23 cellular contexts compared by ENCODE assay signal in the genomic region with DNA sequence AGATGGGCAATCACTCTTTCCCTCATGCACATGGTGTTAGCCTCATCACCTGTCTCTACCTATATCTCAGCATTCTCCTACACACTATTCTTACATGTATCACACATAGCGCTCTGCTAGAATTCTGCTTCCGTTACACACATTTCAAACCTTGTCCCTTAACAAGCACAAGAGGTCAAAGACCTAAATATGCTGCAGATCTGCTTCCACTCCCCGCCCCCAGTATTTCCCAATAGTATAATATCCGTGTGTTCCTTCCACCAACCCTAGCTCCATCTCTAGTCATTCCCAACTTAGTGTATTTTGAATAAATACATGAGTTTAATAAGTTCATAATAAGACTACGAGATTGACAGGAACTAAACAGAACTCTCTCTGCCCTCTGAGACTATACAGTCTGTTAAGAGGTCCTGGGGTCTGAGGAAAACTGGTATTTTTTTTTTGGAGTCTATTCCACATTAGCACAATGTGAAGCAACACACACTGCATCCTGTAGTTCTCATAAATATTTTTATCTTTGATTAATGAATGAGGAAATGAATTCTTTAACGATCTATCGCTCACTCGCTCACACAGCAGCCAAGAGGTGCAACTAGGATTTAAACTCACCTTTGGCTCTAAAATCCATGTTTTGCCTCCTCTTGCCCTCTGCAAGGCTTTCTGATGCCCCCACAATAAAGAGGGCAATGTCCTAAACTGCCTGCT.
DNase-seq lines count a peak whose midpoint lies in the region; ATAC-seq, FAIRE-seq and TF ChIP-seq lines count a peak whose summit lies in the region.
"Had no signal": no experiment of that assay in that cellular context is flagged by ENCODE, and none has a peak within 500 bp of the region (broad histone marks: within the 10 kb centered on the region; RNA-seq: fewer than 3 reads in every experiment).

No MANE protein-coding gene starts in this region.

- no peak overlapping the region for H2BK120ac ChIP-seq in neuronal stem cell (ENCODE audit: low read depth, low read length)

- no peak overlapping the region for H3K27ac Mint-ChIP-seq in activated naive CD4-positive, alpha-beta T cell treated with anti-CD3 and anti-CD28 coated beads, Interleukin-2, amount 50 U/mL, for 72 hours
- H3K27ac Mint-ChIP-seq: B cell; CD4-positive, alpha-beta T cell; CD8-positive, alpha-beta T cell had no signal

- H3K9me3 ChIP-seq in liver (ENCODE audit: control insufficient read depth in 4 of 4, low read length in 3 of 4), result no peaks in the 10 kb centered on the region
- no peaks in the 10 kb centered on the region for H3K9me3 ChIP-seq in HepG2 (ENCODE audit: low read length)
- H3K9me3 ChIP-seq in neuronal stem cell (replicated peaks in 1 of 2; ENCODE audit: control insufficient read depth in 2 of 2, insufficient read depth in 1 of 2, low read depth in 1 of 2, low read length in 2 of 2), result peaks cover 0 to 2% of the 10 kb centered on the region in 2 donors
- H3K9me3 ChIP-seq: A549, Caco-2 had no signal

- H3K79me2 ChIP-seq in HepG2 (ENCODE audit: insufficient read depth, low read length), result no peaks in the 10 kb centered on the region

- no peak overlapping the region for H2AK5ac ChIP-seq in neuronal stem cell (ENCODE audit: low read depth, low read length)

- no peaks in the 10 kb centered on the region for H4K20me1 ChIP-seq in HepG2 (ENCODE audit: insufficient read depth, low read length)
- H4K20me1 ChIP-seq: BLaER1 treated with 17β-estradiol and CSF1 and Interleukin-3, amounts not matched to agents 10 nM and 100 nM had no signal

- TF ChIP-seq CTCF in liver (IDR thresholded peaks at IDR 0.05; ENCODE audit: low read depth, low read length, missing input control) (no peak), HepG2 (CRISPR knock-in tag; IDR thresholded peaks at IDR 0.05) (no peak)

- H3K4me1 ChIP-seq in liver (ENCODE audit: control insufficient read depth in 4 of 4, insufficient read depth in 4 of 4, low read length in 3 of 4), result peaks cover 0 to 5% (median 0%) of the 10 kb centered on the region in 4 donors
- no peaks in the 10 kb centered on the region for H3K4me1 ChIP-seq in HepG2 (ENCODE audit: insufficient read depth, low read length)
- no peaks in the 10 kb centered on the region for H3K4me1 ChIP-seq in neuronal stem cell (ENCODE audit: control insufficient read depth in 2 of 2, insufficient read depth in 1 of 2, low read depth in 1 of 2, low read length in 2 of 2)
- H3K4me1 ChIP-seq: A549, Caco-2 had no signal

- H3K4me3 ChIP-seq in liver (ENCODE audit: low read depth in 1 of 3, low read length in 3 of 3) (no peak overlapping the region), HepG2 (replicated peaks in 1 of 3; ENCODE audit: insufficient read depth in 1 of 3, low read depth in 2 of 3, low read length in 3 of 3) (no peak overlapping the region), neuronal stem cell (ENCODE audit: low read length in 2 of 2) (peak overlapping the region in 1 of 2 donors; percentile 32)
- H3K4me3 ChIP-seq: A549; BLaER1 treated with 17β-estradiol and CSF1 and Interleukin-3, amounts not matched to agents 10 nM and 100 nM had no signal

- H2BK5ac ChIP-seq in neuronal stem cell (ENCODE audit: low read length), result no peak overlapping the region

- H3K36me3 Mint-ChIP-seq in activated naive CD4-positive, alpha-beta T cell treated with anti-CD3 and anti-CD28 coated beads, Interleukin-2, amount 50 U/mL, for 72 hours, result no peaks in the 10 kb centered on the region
- H3K36me3 Mint-ChIP-seq: CD8-positive, alpha-beta T cell had no signal

- H3K9me3 Mint-ChIP-seq in activated naive CD4-positive, alpha-beta T cell treated with anti-CD3 and anti-CD28 coated beads, Interleukin-2, amount 50 U/mL, for 72 hours, result peaks cover 0 to 4% of the 10 kb centered on the region in 2 donors
- H3K9me3 Mint-ChIP-seq: CD4-positive, alpha-beta T cell; CD8-positive, alpha-beta T cell had no signal

- BruUV-seq in HepG2 (replicated peaks; lab: Mats Ljungman, UMichigan), result no TSS peak

- no peak overlapping the region for H3K4ac ChIP-seq in neuronal stem cell (ENCODE audit: low read length)

- H3K36me3 ChIP-seq in liver (ENCODE audit: control insufficient read depth in 4 of 4, insufficient read depth in 3 of 4, low read depth in 1 of 4, low read length in 3 of 4), result no peaks in the 10 kb centered on the region
- H3K36me3 ChIP-seq in HepG2 (replicated peaks in 1 of 2; ENCODE audit: control insufficient read depth in 1 of 2, insufficient read depth in 2 of 2, low read length in 2 of 2), result no peaks in the 10 kb centered on the region
- no peaks in the 10 kb centered on the region for H3K36me3 ChIP-seq in neuronal stem cell (replicated peaks in 1 of 2; ENCODE audit: control insufficient read depth in 2 of 2, insufficient read depth in 2 of 2, low read length in 2 of 2)
- H3K36me3 ChIP-seq: BLaER1 treated with 17β-estradiol and CSF1 and Interleukin-3, amounts not matched to agents 10 nM and 100 nM had no signal

- H2BK15ac ChIP-seq in neuronal stem cell (ENCODE audit: low read length), result no peak overlapping the region

- H3K27me3 ChIP-seq in liver (ENCODE audit: control insufficient read depth in 4 of 4, insufficient read depth in 4 of 4, low read length in 3 of 4) (no peaks in the 10 kb centered on the region), HepG2 (ENCODE audit: control insufficient read depth in 1 of 2, insufficient read depth in 2 of 2, low read length in 2 of 2) (peaks cover 1 to 18% of the 10 kb centered on the region in 2 experiments; a peak in 3 of 5 replicates), neuronal stem cell (ENCODE audit: control insufficient read depth in 3 of 3, insufficient read depth in 3 of 3, low read depth in 1 of 3, low read length in 3 of 3) (no peaks in the 10 kb centered on the region)
- H3K27me3 ChIP-seq: BLaER1 treated with 17β-estradiol and CSF1 and Interleukin-3, amounts not matched to agents 10 nM and 100 nM had no signal

- no peak overlapping the region for H3K27ac ChIP-seq in liver (ENCODE audit: low read depth in 1 of 2, low read length in 2 of 2)
- H3K27ac ChIP-seq in HepG2 (ENCODE audit: extremely low read length, insufficient read depth, low read length), result no peak overlapping the region
- H3K27ac ChIP-seq in neuronal stem cell (replicated peaks; ENCODE audit: low read length), result no peak overlapping the region
- H3K27ac ChIP-seq: 22Rv1; A549; BLaER1 treated with 17β-estradiol and CSF1 and Interleukin-3, amounts not matched to agents 10 nM and 100 nM; C4-2B had no signal

- TF ChIP-seq POLR2A in HepG2 (IDR thresholded peaks at IDR 0.05; ENCODE audit: insufficient read depth in 1 of 2, low read depth in 2 of 2, low read length in 2 of 2), result no peak

- H3K79me1 ChIP-seq in neuronal stem cell (ENCODE audit: low read depth, low read length), result no peaks in the 10 kb centered on the region

- TF ChIP-seq RAD21 in liver (IDR thresholded peaks at IDR 0.05) (no peak), HepG2 (CRISPR knock-in tag; IDR thresholded peaks at IDR 0.05) (no peak)

- H2AFZ ChIP-seq in HepG2 (ENCODE audit: low read length) (no peak overlapping the region), neuronal stem cell (ENCODE audit: low read length) (no peak overlapping the region)

- peak overlapping the region; percentile 80 for H2BK12ac ChIP-seq in neuronal stem cell (ENCODE audit: low read length)

- 68% methylated on average over 8 of the region's 8 CpGs for WGBS in liver
- 40% methylated on average over 8 of the region's 8 CpGs for WGBS in HepG2 (ENCODE audit: low lambda C conversion rate)
- WGBS in neuronal stem cell (ENCODE audit: extremely low coverage in 2 of 2, insufficient read length in 2 of 2, insufficient replicate concordance in 1 of 2), 2 donors, result no CpG with 5 or more reads among the region's 8 CpGs

- TF ChIP-seq EP300 in HepG2 (IDR thresholded peaks at IDR 0.05; ENCODE audit: low read depth in 2 of 2, low read length in 2 of 2) (no peak), HepG2 (CRISPR knock-in tag; IDR thresholded peaks at IDR 0.05; ENCODE audit: borderline replicate concordance) (no peak)

- H3K23ac ChIP-seq in neuronal stem cell (ENCODE audit: low read depth, low read length, poor library complexity), result no peak overlapping the region

- H3K18ac ChIP-seq in neuronal stem cell (ENCODE audit: low read length), result no peak overlapping the region

- POLR2A ChIA-PET in HepG2 (lab: Yijun Ruan, JAX), result no interaction called here

- no peak overlapping the region for H3K14ac ChIP-seq in neuronal stem cell (ENCODE audit: low read length)

- DNase-seq in HepG2 (ENCODE audit: low spot score), result no peak
- DNase-seq in left lobe of liver (ENCODE audit: low spot score), result no peak
- DNase-seq in neuronal stem cell (ENCODE audit: low spot score), result no peak
- DNase-seq in activated naive CD4-positive, alpha-beta T cell treated with anti-CD3 and anti-CD28 coated beads, Interleukin-2, amount 50 U/mL, for 72 hours (ENCODE audit: low spot score in 2 of 2), result no peak
- no peak for DNase-seq in hippocampal formation (lab: John Stamatoyannopoulos, UW)
- DNase-seq in inferior parietal cortex (ENCODE audit: extremely low spot score), result no peak
- DNase-seq: AML-193; Caco-2; Calu3; CD4-positive, alpha-beta T cell; CD8-positive, alpha-beta T cell; DMS79 treated with DMSO at 0.1 percent for 48 hours; GF-D8 had no signal

- H4K8ac ChIP-seq in neuronal stem cell (ENCODE audit: low read depth, low read length), result no peak overlapping the region

- no peak overlapping the region for H4K91ac ChIP-seq in neuronal stem cell (ENCODE audit: low read depth, low read length, poor library complexity)

- ATAC-seq in HepG2 (no peak), left lobe of liver (peak; percentile 86)
- no peak for ATAC-seq in activated naive CD4-positive, alpha-beta T cell treated with anti-CD3 and anti-CD28 coated beads, Interleukin-2, amount 50 U/mL, for 72 hours
- ATAC-seq: A549; CD8-positive, alpha-beta T cell had no signal

- H3K9ac ChIP-seq in liver (ENCODE audit: low read depth in 1 of 2, low read length in 2 of 2) (no peak overlapping the region), HepG2 (ENCODE audit: insufficient read depth, low read depth, low read length) (no peak overlapping the region), neuronal stem cell (ENCODE audit: low read depth, low read length, poor library complexity) (no peak overlapping the region)
- H3K9ac ChIP-seq: BLaER1 treated with 17β-estradiol and CSF1 and Interleukin-3, amounts not matched to agents 10 nM and 100 nM had no signal

- no peak overlapping the region for H3K4me2 ChIP-seq in HepG2 (ENCODE audit: low read depth, low read length)
- no peak overlapping the region for H3K4me2 ChIP-seq in neuronal stem cell (ENCODE audit: insufficient read depth, low read length, poor library complexity, severe bottlenecking)
- H3K4me2 ChIP-seq: A549; BLaER1 treated with 17β-estradiol and CSF1 and Interleukin-3, amounts not matched to agents 10 nM and 100 nM had no signal

- CTCF ChIA-PET in HepG2 (lab: Yijun Ruan, JAX; ENCODE audit: low intra/inter-chr PET ratio, low total read pairs), result no interaction called here

- intact Hi-C loops in HepG2 (cut with micrococcal nuclease; ENCODE audit: unreplicated experiment), result no loop called here

- in situ Hi-C loops in HepG2 (cut with HindIII; ENCODE audit: extremely low pct_ligation_motif_present, low pct_unique_long_range_greater_than_20kb), result no loop called here

- FAIRE-seq in HepG2 (lab: Jason Lieb, UNC), result no peak
- FAIRE-seq: A549, D721Med, G401.6, GM12891, GM19239 had no signal

TF ChIP-seq in liver, 16 proteins besides CTCF, POLR2A, EP300 and RAD21 (continues in another document):
- no peak for TF ChIP-seq HNF4G (IDR thresholded peaks at IDR 0.05)

TF ChIP-seq in HepG2, 621 proteins besides CTCF, POLR2A, EP300 and RAD21 (continues in another document):
- no peak for TF ChIP-seq ZNF605 (CRISPR knock-in tag; IDR thresholded peaks at IDR 0.05)
